In the genomic region with DNA sequence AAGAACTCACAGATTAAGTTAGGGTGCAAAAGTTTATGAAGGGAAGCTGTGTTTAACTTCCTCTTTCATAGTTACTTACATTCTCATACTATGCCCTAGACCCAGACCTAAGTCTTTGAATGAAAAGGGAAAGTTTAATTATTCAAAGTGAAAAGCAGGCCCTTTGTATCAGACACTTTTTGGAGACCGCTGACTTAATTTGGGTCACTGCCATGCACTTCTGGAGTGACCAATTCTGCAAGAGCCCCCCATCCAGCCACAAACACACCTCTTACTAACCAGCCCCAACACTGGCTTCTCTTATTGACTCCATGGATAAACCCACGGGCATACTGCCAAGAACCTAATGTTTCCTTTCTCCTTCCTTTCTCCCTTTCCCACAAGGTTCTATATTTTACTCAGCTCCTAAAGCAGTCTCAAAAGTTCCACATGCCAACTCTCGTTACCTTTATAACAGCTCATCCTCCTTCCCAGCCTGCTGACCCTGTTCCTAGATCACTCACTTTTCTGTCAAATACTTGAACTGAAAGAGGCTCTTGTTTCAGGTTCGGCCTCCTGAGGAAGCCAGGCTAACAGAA, we compare ENCODE assay signal across 9 cellular contexts. TPM values are rescaled to one million over a fixed set of nuclear protein-coding genes. Genes with fewer than 3 reads are reported as not detected.
A peak's percentile ranks its signal among the peaks of the same experiment; 100 is the strongest.
DNase-seq lines count a peak whose midpoint lies in the region; ATAC-seq and TF ChIP-seq lines count a peak whose summit lies in the region.
"Had no signal": no experiment of that assay in that cellular context is flagged by ENCODE, and none has a peak within 500 bp of the region (broad histone marks: within the 10 kb centered on the region; RNA-seq: fewer than 3 reads in every experiment).

No MANE protein-coding gene starts in this region.

- DNase-seq in left ventricle myocardium superior (no peak), left cardiac atrium (no peak), SJCRH30 (peak; percentile 3 to 27), left kidney (ENCODE audit: low read depth, low spot score) (peak; percentile 9), hippocampal formation (lab: John Stamatoyannopoulos, UW) (no peak), trophoblast cell (no peak), testis (no peak)

- H3K23ac ChIP-seq in trophoblast cell (ENCODE audit: low read length) = no peak overlapping the region

- H3K4me2 ChIP-seq in trophoblast cell (ENCODE audit: low read length) = no peak overlapping the region

- H2BK12ac ChIP-seq in trophoblast cell (ENCODE audit: low read length) = no peak overlapping the region

- no peaks in the 10 kb centered on the region for H3K27me3 ChIP-seq in SJCRH30
- no peaks in the 10 kb centered on the region for H3K27me3 ChIP-seq in trophoblast cell (ENCODE audit: insufficient read depth, low read length)
- H3K27me3 ChIP-seq in testis = no peaks in the 10 kb centered on the region
- H3K27me3 ChIP-seq: adrenal gland had no signal

- H3K4me3 ChIP-seq in SJCRH30 (no peak overlapping the region), trophoblast cell (ENCODE audit: low read depth, low read length) (no peak overlapping the region), testis (no peak overlapping the region)
- H3K4me3 ChIP-seq: adrenal gland had no signal

- intact Hi-C loops in left ventricle myocardium superior (cut with micrococcal nuclease) (no loop called here), left cardiac atrium (cut with DNase I) (no loop called here), testis (cut with DNase I; ENCODE audit: low total_unique reads) (no loop called here)

- no peak for TF ChIP-seq POLR2A in testis (IDR thresholded peaks at IDR 0.05)

- no peak overlapping the region for H2AK5ac ChIP-seq in trophoblast cell (ENCODE audit: low read length)

- H2BK5ac ChIP-seq in trophoblast cell (ENCODE audit: low read depth, low read length, poor library complexity) = no peak overlapping the region

- H4K12ac ChIP-seq in trophoblast cell (ENCODE audit: low read depth, low read length) = no peak overlapping the region

- WGBS in trophoblast cell (ENCODE audit: extremely low coverage, insufficient coverage, insufficient read length) = no CpG with 5 or more reads among the region's 4 CpGs
- 58 to 61% methylated on average over 4 of the region's 4 CpGs for WGBS in testis, 2 donors

- H3K9ac ChIP-seq in trophoblast cell (ENCODE audit: low read length) = no peak overlapping the region

- H3K4me1 ChIP-seq in SJCRH30 = no peaks in the 10 kb centered on the region
- H3K4me1 ChIP-seq in trophoblast cell (ENCODE audit: control insufficient read depth in 1 of 2, insufficient read depth in 2 of 2, low read length in 2 of 2) = no peaks in the 10 kb centered on the region
- no peaks in the 10 kb centered on the region for H3K4me1 ChIP-seq in testis
- H3K4me1 ChIP-seq: adrenal gland had no signal

- no peak overlapping the region for H3K4ac ChIP-seq in trophoblast cell (ENCODE audit: low read depth, low read length)

- no peak overlapping the region for H4K8ac ChIP-seq in trophoblast cell (ENCODE audit: low read depth, low read length)

- H3K36me3 ChIP-seq in SJCRH30 (peaks cover 22% of the 10 kb centered on the region), trophoblast cell (ENCODE audit: control insufficient read depth in 1 of 2, insufficient read depth in 2 of 2, low read length in 2 of 2) (peaks cover under 1 to 4% of the 10 kb centered on the region in 2 experiments), testis (ENCODE audit: low read depth, missing control alignments) (no peaks in the 10 kb centered on the region)

- H3K9me3 ChIP-seq in SJCRH30 (replicated peaks) = no peaks in the 10 kb centered on the region
- H3K9me3 ChIP-seq in trophoblast cell (ENCODE audit: insufficient read depth, low read depth, low read length) = no peaks in the 10 kb centered on the region
- no peaks in the 10 kb centered on the region for H3K9me3 ChIP-seq in testis
- H3K9me3 ChIP-seq: adrenal gland had no signal

- no peak overlapping the region for H4K91ac ChIP-seq in trophoblast cell (ENCODE audit: low read depth, low read length)

- H3K79me1 ChIP-seq in trophoblast cell (ENCODE audit: low read length) = no peaks in the 10 kb centered on the region

- H2AFZ ChIP-seq in trophoblast cell (ENCODE audit: insufficient read depth, low read length, poor library complexity) = no peak overlapping the region

- no peak overlapping the region for H3K18ac ChIP-seq in trophoblast cell (ENCODE audit: low read length)

- no peaks in the 10 kb centered on the region for H3K79me2 ChIP-seq in trophoblast cell (ENCODE audit: control insufficient read depth, insufficient read depth, low read length, poor library complexity)

- ATAC-seq in left ventricle myocardium superior (peak; percentile 12), left cardiac atrium (no peak), HG02870 (IDR thresholded peaks at IDR 0.05; ENCODE audit: unreplicated experiment) (peak; percentile 81)

- no peak overlapping the region for H3K14ac ChIP-seq in trophoblast cell (ENCODE audit: low read length)

- H3K27ac ChIP-seq in SJCRH30 = no peak overlapping the region
- no peak overlapping the region for H3K27ac ChIP-seq in trophoblast cell (ENCODE audit: low read depth, low read length)
- no peak overlapping the region for H3K27ac ChIP-seq in testis
- H3K27ac ChIP-seq: adrenal gland had no signal

- no peak overlapping the region for H2BK120ac ChIP-seq in trophoblast cell (ENCODE audit: insufficient read depth, low read length, poor library complexity)

- TF ChIP-seq CTCF in testis (IDR thresholded peaks at IDR 0.05) = no peak

RNA-seq across cellular contexts. Expression of a gene that starts 34.5 kb away (rescaled TPM):
- total RNA-seq in left ventricle myocardium superior (29.5 TPM), left cardiac atrium (10 to 100 TPM; 31.5 to 55.0 TPM), testis (10 to 100 TPM; 73.2 to 80.1 TPM)
- total RNA-seq in SJCRH30 (2014; rRNA removed; shearing (Covaris generic)) = 140 and 179 TPM in 2 replicates
- polyA plus RNA-seq in trophoblast cell (2013) = 49.1 TPM in 2 replicates
- polyA plus RNA-seq in testis (ENCODE audit: insufficient read depth, low read depth, low replicate concordance) = 34.0 TPM

RNA-seq across cellular contexts. Expression of a gene that starts 34.6 kb away (rescaled TPM):
- total RNA-seq in left ventricle myocardium superior = 12.6 TPM
- total RNA-seq in left cardiac atrium = 10 to 100 TPM; 13.7 to 17.4 TPM
- 29.3 and 30.7 TPM in 2 replicates for total RNA-seq in SJCRH30 (2014; rRNA removed; shearing (Covaris generic))
- polyA plus RNA-seq in trophoblast cell (2013) = 13.8 and 14.1 TPM in 2 replicates
- total RNA-seq in testis = 10 to 100 TPM; 40.1 to 45.4 TPM
- polyA plus RNA-seq in testis (ENCODE audit: insufficient read depth, low read depth, low replicate concordance) = 52.6 TPM

RNA-seq across cellular contexts. Expression of a gene that starts 47.8 kb away (rescaled TPM):
- 38.9 TPM for total RNA-seq in left ventricle myocardium superior
- total RNA-seq in left cardiac atrium = 10 to 100 TPM; 26.5 to 27.1 TPM
- total RNA-seq in SJCRH30 (2014; rRNA removed; shearing (Covaris generic)) = 23.8 and 30.8 TPM in 2 replicates
- 15.6 and 16.1 TPM in 2 replicates for polyA plus RNA-seq in trophoblast cell (2013)
- total RNA-seq in testis = 10 to 100 TPM; 90.9 to 93.9 TPM
- 68.8 TPM for polyA plus RNA-seq in testis (ENCODE audit: insufficient read depth, low read depth, low replicate concordance)

Comparison
In these comparisons a context has a peak if more than half of its experiments do, and no peak if none do; other contexts are left out.
1. ATAC-seq: peak in left ventricle myocardium superior (single experiment) and HG02870 (single experiment); none in left cardiac atrium (0 of 2).
2. DNase-seq: peak in SJCRH30 (2 of 2) and left kidney (single experiment); none in left ventricle myocardium superior (single experiment), left cardiac atrium (single experiment), hippocampal formation (0 of 2), trophoblast cell (0 of 2) and testis (single experiment).